Comparison of ENCODE assay signal across 1 cellular context in genomic region chr12:57001448-57001906, GRCh38.
TF ChIP-seq lines count a peak whose summit lies in the region.

No MANE protein-coding gene starts in this region.

TF ChIP-seq in K562, 482 proteins besides CTCF, POLR2A, EP300 and RAD21 (continued from another document and continues in another):
- TF ChIP-seq PATZ1 (CRISPR knock-in tag; IDR thresholded peaks at IDR 0.05; ENCODE audit: borderline replicate concordance): no peak
- TF ChIP-seq NFE2 (IDR thresholded peaks at IDR 0.05; ENCODE audit: low read depth): peak; percentile 23; the same call in 1 of the 2 replicates
- TF ChIP-seq HOXB6 (CRISPR knock-in tag; IDR thresholded peaks at IDR 0.05; ENCODE audit: borderline replicate concordance): no peak
- no peak for TF ChIP-seq RFX7 (CRISPR knock-in tag; IDR thresholded peaks at IDR 0.05)
- 0 out of 2 replicates have a peak, but pooled peaks have one; percentile 26 for TF ChIP-seq NCOR1 (IDR thresholded peaks at IDR 0.05)
- TF ChIP-seq CBX3 (IDR thresholded peaks at IDR 0.05; ENCODE audit: borderline replicate concordance in 1 of 2, low read length in 2 of 2): 0 out of 3 replicates have a peak, but pooled peaks of 1 of the 2 experiments have one; percentile 48
- TF ChIP-seq KAT7 (CRISPR knock-in tag; IDR thresholded peaks at IDR 0.05; ENCODE audit: borderline replicate concordance): no peak
- peak; percentile 54; the same call in 1 of the 2 replicates for TF ChIP-seq JUND (IDR thresholded peaks at IDR 0.05; ENCODE audit: borderline replicate concordance, low read depth, low read length)
- TF ChIP-seq JUND (tag; IDR thresholded peaks at IDR 0.05; ENCODE audit: borderline replicate concordance, low read depth, low read length): peak; percentile 50; the same call in 1 of the 3 replicates
- no peak for TF ChIP-seq OTX1 (CRISPR knock-in tag; IDR thresholded peaks at IDR 0.05)
- no peak for TF ChIP-seq BRF1 (IDR thresholded peaks at IDR 0.05; ENCODE audit: borderline replicate concordance, extremely low read depth, insufficient read length)
- no peak for TF ChIP-seq NCOA2 (IDR thresholded peaks at IDR 0.05; ENCODE audit: partially characterized antibody in 2 of 2)
- TF ChIP-seq SPI1 (IDR thresholded peaks at IDR 0.05; ENCODE audit: borderline replicate concordance, low read depth, low read length): no peak
- TF ChIP-seq NELFE (IDR thresholded peaks at IDR 0.05; ENCODE audit: insufficient read depth, insufficient read length): no peak
- TF ChIP-seq YBX1 (IDR thresholded peaks at IDR 0.05): no peak
- 0 out of 2 replicates have a peak, but pooled peaks have one; percentile 38 for TF ChIP-seq CREB1 (IDR thresholded peaks at IDR 0.05)
- TF ChIP-seq CREB1 (CRISPR knock-in tag; IDR thresholded peaks at IDR 0.05): peak; percentile 32; the same call in 1 of the 2 replicates
- TF ChIP-seq MEIS2 (IDR thresholded peaks at IDR 0.05; ENCODE audit: partially characterized antibody): peak; percentile 57
- peak; percentile 70 for TF ChIP-seq CREM (IDR thresholded peaks at IDR 0.05; ENCODE audit: low read depth)
- TF ChIP-seq ZBTB17 (CRISPR knock-in tag; IDR thresholded peaks at IDR 0.05): no peak
- TF ChIP-seq XRCC3 (IDR thresholded peaks at IDR 0.05): no peak
- no peak for TF ChIP-seq U2AF2 (optimal IDR thresholded peaks at IDR 0.05; ENCODE audit: low read depth, low read length)
- no peak for TF ChIP-seq NUFIP1 (IDR thresholded peaks at IDR 0.05; ENCODE audit: partially characterized antibody)
- no peak for TF ChIP-seq FOXA1 (IDR thresholded peaks at IDR 0.05; ENCODE audit: borderline replicate concordance)
- TF ChIP-seq MEF2D (tag; conservative IDR thresholded peaks at IDR 0.05; ENCODE audit: low read depth): no peak
- no peak for TF ChIP-seq HDAC6 (IDR thresholded peaks at IDR 0.05; ENCODE audit: low read depth, low read length)
- 0 out of 2 replicates have a peak, but pooled peaks have one; percentile 37 for TF ChIP-seq TCF7 (IDR thresholded peaks at IDR 0.05; ENCODE audit: borderline replicate concordance)
- peak; percentile 90 for TF ChIP-seq DEAF1 (CRISPR knock-in tag; IDR thresholded peaks at IDR 0.05)
- no peak for TF ChIP-seq CAMTA2 (CRISPR knock-in tag; conservative IDR thresholded peaks at IDR 0.05)
- peak; percentile 43 for TF ChIP-seq CXXC5 (CRISPR knock-in tag; IDR thresholded peaks at IDR 0.05)
- no peak for TF ChIP-seq THRB (CRISPR knock-in tag; conservative IDR thresholded peaks at IDR 0.05)
- TF ChIP-seq GABPB2 (CRISPR knock-in tag; conservative IDR thresholded peaks at IDR 0.05): no peak
- TF ChIP-seq TGIF2 (CRISPR knock-in tag; IDR thresholded peaks at IDR 0.05): no peak
- no peak for TF ChIP-seq ZNF507 (tag; conservative IDR thresholded peaks at IDR 0.05)
- TF ChIP-seq IFI16 (CRISPR knock-in tag; IDR thresholded peaks at IDR 0.05): no peak
- no peak for TF ChIP-seq NFIX (CRISPR knock-in tag; IDR thresholded peaks at IDR 0.05; ENCODE audit: low read depth)
- TF ChIP-seq CBX5 (IDR thresholded peaks at IDR 0.05; ENCODE audit: borderline replicate concordance, low read depth): no peak
- TF ChIP-seq POLR2B (IDR thresholded peaks at IDR 0.05; ENCODE audit: low read depth, partially characterized antibody): no peak
- no peak for TF ChIP-seq ZSCAN29 (IDR thresholded peaks at IDR 0.05)
- TF ChIP-seq ILK (tag; IDR thresholded peaks at IDR 0.05; ENCODE audit: borderline replicate concordance, low read depth): no peak
- no peak for TF ChIP-seq RHOXF2B (CRISPR knock-in tag; conservative IDR thresholded peaks at IDR 0.05)
- TF ChIP-seq FOSL1 (tag; conservative IDR thresholded peaks at IDR 0.05): no peak
- TF ChIP-seq BRD4 (IDR thresholded peaks at IDR 0.05): no peak
- TF ChIP-seq STAT5A (IDR thresholded peaks at IDR 0.05; ENCODE audit: borderline replicate concordance, low read length): 0 out of 2 replicates have a peak, but pooled peaks have one; percentile 19
- TF ChIP-seq ZNF239 (CRISPR knock-in tag; IDR thresholded peaks at IDR 0.05): no peak
- no peak for TF ChIP-seq ZNF644 (tag; IDR thresholded peaks at IDR 0.05; ENCODE audit: low read depth)
- no peak for TF ChIP-seq ZNF232 (CRISPR knock-in tag; IDR thresholded peaks at IDR 0.05)
- TF ChIP-seq COPS2 (conservative IDR thresholded peaks at IDR 0.05): no peak
- peak; percentile 79; the same call in 1 of the 2 replicates for TF ChIP-seq NR2F6 (CRISPR knock-in tag; IDR thresholded peaks at IDR 0.05)
- TF ChIP-seq ZNF609 (CRISPR knock-in tag; IDR thresholded peaks at IDR 0.05; ENCODE audit: borderline replicate concordance): no peak
- no peak for TF ChIP-seq CBX8 (IDR thresholded peaks at IDR 0.05; ENCODE audit: borderline replicate concordance, extremely low read depth, low read depth, low read length, poor library complexity, severe bottlenecking)
- no peak for TF ChIP-seq GTF2B (IDR thresholded peaks at IDR 0.05; ENCODE audit: extremely low read depth, insufficient read length)
- no peak for TF ChIP-seq PURB (CRISPR knock-in tag; IDR thresholded peaks at IDR 0.05; ENCODE audit: low read depth)
- TF ChIP-seq FOXP4 (CRISPR knock-in tag; IDR thresholded peaks at IDR 0.05; ENCODE audit: borderline replicate concordance): no peak
- TF ChIP-seq MNT (conservative IDR thresholded peaks at IDR 0.05): 0 out of 4 replicates have a peak, but pooled peaks of 1 of the 2 experiments have one; percentile 34
- TF ChIP-seq PREB (CRISPR knock-in tag; IDR thresholded peaks at IDR 0.05): no peak
- no peak for TF ChIP-seq PCBP2 (IDR thresholded peaks at IDR 0.05; ENCODE audit: low read depth, low read length, poor library complexity, severe bottlenecking)
